ENCODE assay signal across 8 cellular contexts in the genomic region with DNA sequence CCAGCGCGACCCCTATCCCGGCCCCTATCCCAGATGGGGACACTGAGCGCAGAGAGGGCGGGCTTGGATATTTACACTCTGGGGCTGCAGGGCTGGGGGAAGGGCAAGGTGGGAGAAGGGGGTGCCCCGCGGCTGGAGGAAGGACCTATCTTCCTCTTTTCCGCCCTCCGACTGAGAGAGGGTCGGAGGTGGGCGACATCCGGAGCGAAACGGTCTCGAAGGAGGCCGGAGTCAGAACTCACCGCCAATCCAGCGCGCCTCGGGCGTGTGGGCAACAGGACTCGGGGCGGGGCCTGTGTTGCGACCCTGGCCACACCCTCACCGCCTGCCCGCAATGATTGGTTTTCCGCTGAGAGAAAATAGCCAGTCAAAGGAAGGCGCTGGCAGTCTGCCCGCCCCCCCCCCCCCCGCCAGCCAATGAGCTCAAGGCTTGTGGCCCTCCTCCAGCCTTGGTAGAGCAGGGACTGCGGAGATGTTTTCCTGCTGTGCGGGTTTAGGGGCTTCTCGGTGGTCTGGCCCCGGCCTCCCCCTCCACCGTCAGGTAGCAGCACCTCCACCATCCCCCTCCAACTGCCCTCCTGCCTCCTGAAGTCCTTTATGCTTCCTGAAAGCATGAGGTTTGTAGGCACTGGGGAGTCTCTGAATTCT. TPM values are rescaled to one million over a fixed set of nuclear protein-coding genes. Genes with fewer than 3 reads are reported as not detected.
A peak's percentile ranks its signal among the peaks of the same experiment; 100 is the strongest.
DNase-seq lines count a peak whose midpoint lies in the region; ATAC-seq and TF ChIP-seq lines count a peak whose summit lies in the region.

A gene with protein sequence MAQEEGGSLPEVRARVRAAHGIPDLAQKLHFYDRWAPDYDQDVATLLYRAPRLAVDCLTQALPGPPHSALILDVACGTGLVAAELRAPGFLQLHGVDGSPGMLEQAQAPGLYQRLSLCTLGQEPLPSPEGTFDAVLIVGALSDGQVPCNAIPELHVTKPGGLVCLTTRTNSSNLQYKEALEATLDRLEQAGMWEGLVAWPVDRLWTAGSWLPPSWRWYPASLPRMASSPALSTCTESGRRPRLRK (minus strand): TSS at position 269 of the 648 bp plus-strand sequence. CDS start 376 bp downstream, outside the sequence.

- WGBS in GM23248 (ENCODE audit: low coverage in 1 of 2, low lambda C conversion rate in 2 of 2, missing lambda C conversion rate in 2 of 2), 2 experiments = 1 to 2% methylated on average over 16 to 32 of the region's 35 CpGs

- peak within 1 kb of the TSS; percentile 73 for H3K4me3 Mint-ChIP-seq in activated T-helper 17 cell treated with anti-CD3 and anti-CD28 coated beads, Interleukin-2, amount 50 U/mL, for 72 hours
- peak within 1 kb of the TSS; percentile 91 to 93 (median 92) for H3K4me3 Mint-ChIP-seq in nephron

- H3K79me2 ChIP-seq in DOHH2 (ENCODE audit: control insufficient read depth, low read length) (no peaks in the 10 kb centered on the region), GM23248 (ENCODE audit: insufficient read depth) (no peaks in the 10 kb centered on the region)

- H4K20me1 ChIP-seq in DOHH2 (ENCODE audit: control insufficient read depth, insufficient read depth, low read depth, low read length) (no peaks in the 10 kb centered on the region), GM23248 (ENCODE audit: insufficient read depth) (no peaks in the 10 kb centered on the region)

- peak; percentile 100 for ATAC-seq in activated T-helper 17 cell treated with anti-CD3 and anti-CD28 coated beads, Interleukin-2, amount 50 U/mL, for 72 hours (replicated peaks)
- peak; percentile 99 for ATAC-seq in stimulated activated naive CD8-positive, alpha-beta T cell treated with anti-CD3 and anti-CD28 coated beads, Interleukin-15, Interleukin-2, amounts not matched to agents 100 U/mL and 50 U/mL, for 24 hours

- peak within 1 kb of the TSS; percentile 91 for H2AFZ ChIP-seq in GM23248

- H3F3A ChIP-seq in DOHH2 (ENCODE audit: control insufficient read depth, insufficient read depth) (no peaks in the 10 kb centered on the region), GM23248 (ENCODE audit: insufficient read depth) (peaks cover 19% of the 10 kb centered on the region)

- DNase-seq in GM23248 (peak; percentile 98), Kasumi-1 (lab: John Stamatoyannopoulos, UW) (peak; percentile 84 to 87), RPMI7951 (ENCODE audit: low read depth) (peak; percentile 93), fibroblast of peridontal ligament (ENCODE audit: extremely low read depth) (peak; percentile 87)
- DNase-seq in stimulated activated naive CD8-positive, alpha-beta T cell treated with anti-CD3 and anti-CD28 coated beads, Interleukin-15, Interleukin-2, amounts not matched to agents 100 U/mL and 50 U/mL, for 24 hours = peak; percentile 91

- H3K4me1 Mint-ChIP-seq in activated T-helper 17 cell treated with anti-CD3 and anti-CD28 coated beads, Interleukin-2, amount 50 U/mL, for 72 hours = no peaks in the 10 kb centered on the region
- H3K4me1 Mint-ChIP-seq in nephron = peaks cover 27% of the 10 kb centered on the region

- H3K36me3 Mint-ChIP-seq in activated T-helper 17 cell treated with anti-CD3 and anti-CD28 coated beads, Interleukin-2, amount 50 U/mL, for 72 hours (ENCODE audit: low read depth) = no peaks in the 10 kb centered on the region
- H3K36me3 Mint-ChIP-seq in nephron (ENCODE audit: low read depth) = no peaks in the 10 kb centered on the region

- peak within 1 kb of the TSS; percentile 50 for H3K27ac Mint-ChIP-seq in activated T-helper 17 cell treated with anti-CD3 and anti-CD28 coated beads, Interleukin-2, amount 50 U/mL, for 72 hours
- peak within 1 kb of the TSS; percentile 58 to 89 (median 87) for H3K27ac Mint-ChIP-seq in nephron

- H3K4me1 ChIP-seq in DOHH2 (ENCODE audit: control insufficient read depth, low read length) (peaks cover 15% of the 10 kb centered on the region), GM23248 (ENCODE audit: insufficient read depth) (peaks cover 14% of the 10 kb centered on the region)

- H3K27ac ChIP-seq in DOHH2 (ENCODE audit: low read depth, low read length) (no peak within 1 kb of the TSS), GM23248 (peak within 1 kb of the TSS; percentile 19)

- no peaks in the 10 kb centered on the region for H3K9me2 ChIP-seq in DOHH2 (replicated peaks; ENCODE audit: control insufficient read depth, low read length)
- H3K9me2 ChIP-seq in GM23248 (ENCODE audit: insufficient read depth) = no peaks in the 10 kb centered on the region

- no peaks in the 10 kb centered on the region for H3K27me3 Mint-ChIP-seq in activated T-helper 17 cell treated with anti-CD3 and anti-CD28 coated beads, Interleukin-2, amount 50 U/mL, for 72 hours
- H3K27me3 Mint-ChIP-seq in nephron (ENCODE audit: low read depth) = peaks cover 4% of the 10 kb centered on the region

- H3K9me3 ChIP-seq in DOHH2 (ENCODE audit: control insufficient read depth, insufficient read depth, low read length) (no peaks in the 10 kb centered on the region), GM23248 (ENCODE audit: low read depth) (no peaks in the 10 kb centered on the region)

- H3K4me3 ChIP-seq in DOHH2 (ENCODE audit: low read length) (peak within 1 kb of the TSS; percentile 76), GM23248 (peak within 1 kb of the TSS; percentile 81)

- in situ Hi-C loops in GM23248 (cut with MboI) = no loop called here

- H3K9ac ChIP-seq in GM23248 = peak within 1 kb of the TSS; percentile 87

- H3K9me3 Mint-ChIP-seq in activated T-helper 17 cell treated with anti-CD3 and anti-CD28 coated beads, Interleukin-2, amount 50 U/mL, for 72 hours = no peaks in the 10 kb centered on the region
- no peaks in the 10 kb centered on the region for H3K9me3 Mint-ChIP-seq in nephron

- H3K27me3 ChIP-seq in DOHH2 (ENCODE audit: control insufficient read depth, low read length) (peaks cover 8% of the 10 kb centered on the region), GM23248 (replicated peaks; ENCODE audit: insufficient read depth) (no peaks in the 10 kb centered on the region)

- H3K36me3 ChIP-seq in DOHH2 (ENCODE audit: control insufficient read depth, low read length) = no peaks in the 10 kb centered on the region
- H3K36me3 ChIP-seq in GM23248 (ENCODE audit: low read depth) = no peaks in the 10 kb centered on the region

- H3K4me2 ChIP-seq in DOHH2 (ENCODE audit: low read length) = peak within 1 kb of the TSS; percentile 97
- H3K4me2 ChIP-seq in GM23248 (ENCODE audit: unreplicated experiment) = peak within 1 kb of the TSS; percentile 81

- TF ChIP-seq CTCF in DOHH2 (IDR thresholded peaks at IDR 0.05; ENCODE audit: low read depth, low read length, poor library complexity, severe bottlenecking) = no peak
- TF ChIP-seq CTCF in nephron (IDR thresholded peaks at IDR 0.05; ENCODE audit: unreplicated experiment in 3 of 3) = no peak

RNA-seq across cellular contexts. Expression of the gene that starts here (rescaled TPM):
- 3.5 and 5.3 TPM in 2 replicates for total RNA-seq in GM23248 (2014; rRNA removed; shearing (Covaris generic))
- polyA plus RNA-seq in GM23248 (2016; fragmentation: Nextera tagmentation; extraction: Ambion mirVana) = 6.0 and 6.5 TPM in 2 replicates
- total RNA-seq in RPMI7951 (2014; rRNA removed; shearing (Covaris generic)) = 0.12 and 0.29 TPM in 2 replicates
- 1 to 10 TPM in 1 of 2 donors, under 1 TPM in 1; 0.76 to 1.5 TPM for total RNA-seq in activated T-helper 17 cell treated with anti-CD3 and anti-CD28 coated beads, Interleukin-2, amount 50 U/mL, for 72 hours

Comparison
In these comparisons a context has a peak if more than half of its experiments do, and no peak if none do; other contexts are left out.
1. Peak in DNase-seq in RPMI7951; RNA of the gene not detected or under 1 TPM.